Comparison of ENCODE assay signal across 13 cellular contexts in genomic region chr20:54133434-54134427, GRCh38. TPM values are rescaled to one million over a fixed set of nuclear protein-coding genes. Genes with fewer than 3 reads are reported as not detected.
A peak's percentile ranks its signal among the peaks of the same experiment; 100 is the strongest.
DNase-seq lines count a peak whose midpoint lies in the region; ATAC-seq, FAIRE-seq and TF ChIP-seq lines count a peak whose summit lies in the region.
"Had no signal": no experiment of that assay in that cellular context is flagged by ENCODE, and none has a peak within 500 bp of the region (broad histone marks: within the 10 kb centered on the region; RNA-seq: fewer than 3 reads in every experiment).

No MANE protein-coding gene starts in this region.

- H3K4me3 ChIP-seq in HUES6 (ENCODE audit: low read depth, low read length) (no peak overlapping the region), neuronal stem cell (ENCODE audit: low read length in 2 of 2) (no peak overlapping the region)
- H3K4me3 ChIP-seq: esophagus muscularis mucosa had no signal

- H3K4me1 ChIP-seq in HUES6 (ENCODE audit: control insufficient read depth, insufficient read depth, low read length) (peaks cover 13% of the 10 kb centered on the region), neuronal stem cell (ENCODE audit: control insufficient read depth in 2 of 2, insufficient read depth in 1 of 2, low read depth in 1 of 2, low read length in 2 of 2) (peaks cover 4 to 12% of the 10 kb centered on the region in 2 donors)
- H3K4me1 ChIP-seq: esophagus muscularis mucosa had no signal

- H3K23ac ChIP-seq in neuronal stem cell (ENCODE audit: low read depth, low read length, poor library complexity): no peak overlapping the region

- no peak overlapping the region for H4K91ac ChIP-seq in neuronal stem cell (ENCODE audit: low read depth, low read length, poor library complexity)

- no peak for FAIRE-seq in H54 (lab: Jason Lieb, UNC)
- FAIRE-seq: G401.6 had no signal

- no peak overlapping the region for H2AK5ac ChIP-seq in neuronal stem cell (ENCODE audit: low read depth, low read length)

- H4K8ac ChIP-seq in neuronal stem cell (ENCODE audit: low read depth, low read length): no peak overlapping the region

- no peaks in the 10 kb centered on the region for H3K36me3 Mint-ChIP-seq in stimulated activated memory B cell treated with anti-CD40 and anti-IgM and Interleukin-4, amounts not matched to agents 10 μg/mL and 1 μg/mL and 100 μg/mL, for 72 hours

- no peaks in the 10 kb centered on the region for H3K79me1 ChIP-seq in neuronal stem cell (ENCODE audit: low read depth, low read length)

- H3K27ac ChIP-seq in HUES6 (ENCODE audit: low read depth, low read length) (no peak overlapping the region), neuronal stem cell (replicated peaks; ENCODE audit: low read length) (no peak overlapping the region)

- H2BK15ac ChIP-seq in neuronal stem cell (ENCODE audit: low read length): no peak overlapping the region

- no peaks in the 10 kb centered on the region for H3K36me3 ChIP-seq in HUES6 (ENCODE audit: control insufficient read depth, insufficient read depth, low read length)
- H3K36me3 ChIP-seq in neuronal stem cell (replicated peaks in 1 of 2; ENCODE audit: control insufficient read depth in 2 of 2, insufficient read depth in 2 of 2, low read length in 2 of 2): no peaks in the 10 kb centered on the region
- H3K36me3 ChIP-seq: esophagus muscularis mucosa had no signal

- no peak overlapping the region for H3K14ac ChIP-seq in neuronal stem cell (ENCODE audit: low read length)

- no peak overlapping the region for H3K4ac ChIP-seq in neuronal stem cell (ENCODE audit: low read length)

- H3K9ac ChIP-seq in HUES6 (ENCODE audit: low read length) (peak overlapping the region; percentile 57), neuronal stem cell (ENCODE audit: low read depth, low read length, poor library complexity) (no peak overlapping the region)

- peaks cover 6% of the 10 kb centered on the region for H3K9me3 Mint-ChIP-seq in stimulated activated memory B cell treated with anti-CD40 and anti-IgM and Interleukin-4, amounts not matched to agents 10 μg/mL and 1 μg/mL and 100 μg/mL, for 72 hours
- H3K9me3 Mint-ChIP-seq: nephron had no signal

- WGBS in neuronal stem cell (ENCODE audit: extremely low coverage in 2 of 2, insufficient read length in 2 of 2, insufficient replicate concordance in 1 of 2), 2 donors: no CpG with 5 or more reads among the region's 6 CpGs

- H3K18ac ChIP-seq in neuronal stem cell (ENCODE audit: low read length): no peak overlapping the region

- H2BK120ac ChIP-seq in neuronal stem cell (ENCODE audit: low read depth, low read length): no peak overlapping the region

- no peak overlapping the region for H3K27ac Mint-ChIP-seq in stimulated activated memory B cell treated with anti-CD40 and anti-IgM and Interleukin-4, amounts not matched to agents 10 μg/mL and 1 μg/mL and 100 μg/mL, for 72 hours
- H3K27ac Mint-ChIP-seq: activated naive CD4-positive, alpha-beta T cell treated with anti-CD3 and anti-CD28 coated beads, Interleukin-2, amount 50 U/mL, for 72 hours; nephron had no signal

- H3K27me3 ChIP-seq in HUES6 (ENCODE audit: control insufficient read depth, insufficient read depth, low read length) (no peaks in the 10 kb centered on the region), neuronal stem cell (ENCODE audit: control insufficient read depth in 3 of 3, insufficient read depth in 3 of 3, low read depth in 1 of 3, low read length in 3 of 3) (peaks cover 0 to 9% (median 0%) of the 10 kb centered on the region in 3 experiments)

- peaks cover 14% of the 10 kb centered on the region for H3K27me3 Mint-ChIP-seq in stimulated activated memory B cell treated with anti-CD40 and anti-IgM and Interleukin-4, amounts not matched to agents 10 μg/mL and 1 μg/mL and 100 μg/mL, for 72 hours

- H3K4me2 ChIP-seq in neuronal stem cell (ENCODE audit: insufficient read depth, low read length, poor library complexity, severe bottlenecking): no peak overlapping the region

- TF ChIP-seq POLR2A in H54 (IDR thresholded peaks at IDR 0.05; ENCODE audit: low read depth, low read length): no peak

- peak overlapping the region; percentile 3 for H2AFZ ChIP-seq in neuronal stem cell (ENCODE audit: low read length)

- H3K9me3 ChIP-seq in HUES6 (ENCODE audit: control insufficient read depth, insufficient read depth, low read depth, low read length): peaks cover 7% of the 10 kb centered on the region; the same call in 1 of the 2 replicates
- no peaks in the 10 kb centered on the region for H3K9me3 ChIP-seq in neuronal stem cell (replicated peaks in 1 of 2; ENCODE audit: control insufficient read depth in 2 of 2, insufficient read depth in 1 of 2, low read depth in 1 of 2, low read length in 2 of 2)

- intact Hi-C loops in posterior cingulate gyrus (cut with DNase I): no loop called here

- peak; percentile 44 for DNase-seq in DMS153 treated with DMSO at 0.1 percent for 48 hours (lab: John Stamatoyannopoulos, UW; ENCODE audit: unreplicated experiment)
- DNase-seq in neuronal stem cell (ENCODE audit: low spot score): no peak
- no peak for DNase-seq in posterior cingulate gyrus
- DNase-seq in H54 (ENCODE audit: insufficient read length, low spot score): no peak
- no peak for DNase-seq in NCI-H1694 treated with DMSO at 0.1 percent for 48 hours (lab: John Stamatoyannopoulos, UW)
- DNase-seq: NCI-H69 had no signal

- H2BK5ac ChIP-seq in neuronal stem cell (ENCODE audit: low read length): no peak overlapping the region

- H3K4me1 Mint-ChIP-seq in stimulated activated memory B cell treated with anti-CD40 and anti-IgM and Interleukin-4, amounts not matched to agents 10 μg/mL and 1 μg/mL and 100 μg/mL, for 72 hours: peaks cover 6% of the 10 kb centered on the region
- H3K4me1 Mint-ChIP-seq: nephron had no signal

- ATAC-seq in esophagus mucosa: peak; percentile 61
- ATAC-seq in stimulated activated memory B cell treated with anti-CD40 and anti-IgM and Interleukin-4, amounts not matched to agents 10 μg/mL and 1 μg/mL and 100 μg/mL, for 72 hours: no peak
- ATAC-seq: activated naive CD4-positive, alpha-beta T cell treated with anti-CD3 and anti-CD28 coated beads, Interleukin-2, amount 50 U/mL, for 72 hours had no signal

- H2BK12ac ChIP-seq in neuronal stem cell (ENCODE audit: low read length): no peak overlapping the region

- no peak overlapping the region for H3K4me3 Mint-ChIP-seq in stimulated activated memory B cell treated with anti-CD40 and anti-IgM and Interleukin-4, amounts not matched to agents 10 μg/mL and 1 μg/mL and 100 μg/mL, for 72 hours
- H3K4me3 Mint-ChIP-seq: nephron had no signal

RNA-seq across cellular contexts. Expression of gene CYP24A1, which starts 40.1 kb away (rescaled TPM):
- total RNA-seq in esophagus mucosa: 1.3 TPM
- polyA plus RNA-seq in neuronal stem cell (2013, experiment 1 of 2): not detected
- not detected for polyA plus RNA-seq in neuronal stem cell (2013, experiment 2 of 2)
- total RNA-seq: activated naive CD4-positive, alpha-beta T cell treated with anti-CD3 and anti-CD28 coated beads, Interleukin-2, amount 50 U/mL, for 72 hours; esophagus muscularis mucosa had no signal
